ENCODE assay signal across 9 cellular contexts in the genomic region with DNA sequence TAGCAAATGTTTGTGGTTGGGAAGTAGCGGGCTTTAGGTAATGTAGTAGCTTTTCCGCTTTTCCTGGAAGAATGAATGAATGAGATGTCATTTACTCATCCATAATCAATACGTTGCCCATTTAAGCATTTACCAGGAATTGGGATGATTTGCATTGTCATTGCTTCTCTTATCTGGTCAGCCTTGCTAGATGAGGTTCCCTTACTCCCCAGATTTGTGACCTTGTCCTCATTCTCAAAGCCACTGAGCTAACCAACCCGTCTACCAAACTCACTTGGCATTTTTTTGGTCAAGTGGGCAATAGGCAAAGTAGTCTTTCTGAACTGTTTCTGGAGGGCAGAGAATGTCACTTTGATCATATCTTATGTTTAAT. TPM values are rescaled to one million over a fixed set of nuclear protein-coding genes. Genes with fewer than 3 reads are reported as not detected.
A peak's percentile ranks its signal among the peaks of the same experiment; 100 is the strongest.
DNase-seq lines count a peak whose midpoint lies in the region; ATAC-seq, FAIRE-seq and TF ChIP-seq lines count a peak whose summit lies in the region.
"Had no signal": no experiment of that assay in that cellular context is flagged by ENCODE, and none has a peak within 500 bp of the region (broad histone marks: within the 10 kb centered on the region; RNA-seq: fewer than 3 reads in every experiment).

No MANE protein-coding gene starts in this region.

- FAIRE-seq in bronchial epithelial cell (lab: Jason Lieb, UNC) (no peak), urothelium cell line (lab: Jason Lieb, UNC) (no peak)
- FAIRE-seq: islet of Langerhans had no signal

- H3K27me3 ChIP-seq in HUES48 (ENCODE audit: control insufficient read depth, insufficient read depth, low read length) = peaks cover 9% of the 10 kb centered on the region; the same call in 1 of the 2 replicates
- H3K27me3 ChIP-seq in bronchial epithelial cell (ENCODE audit: control insufficient read depth, insufficient read depth, low read length) = no peaks in the 10 kb centered on the region
- H3K27me3 ChIP-seq in mucosa of rectum (ENCODE audit: control insufficient read depth in 2 of 2, insufficient read depth in 2 of 2, low read length in 2 of 2) = no peaks in the 10 kb centered on the region

- no peaks in the 10 kb centered on the region for H3K36me3 ChIP-seq in HUES48 (ENCODE audit: control insufficient read depth, insufficient read depth, low read length)
- H3K36me3 ChIP-seq in bronchial epithelial cell (ENCODE audit: control insufficient read depth, insufficient read depth, low read length) = no peaks in the 10 kb centered on the region
- H3K36me3 ChIP-seq in mucosa of rectum (ENCODE audit: control insufficient read depth in 2 of 2, insufficient read depth in 2 of 2, low read length in 2 of 2) = peaks cover 0 to 2% of the 10 kb centered on the region in 2 donors

- H3K9ac ChIP-seq in HUES48 (ENCODE audit: low read depth, low read length) (peak overlapping the region; percentile 72), mucosa of rectum (ENCODE audit: low read depth in 1 of 2, low read length in 2 of 2) (peak overlapping the region; percentile 63 to 81)

- TF ChIP-seq CTCF in AG09309 (IDR thresholded peaks at IDR 0.05; ENCODE audit: control insufficient read depth, insufficient read depth, low read depth, low read length, missing control alignments) = no peak
- TF ChIP-seq CTCF in bronchial epithelial cell (IDR thresholded peaks at IDR 0.05; ENCODE audit: insufficient read depth, low read length, severe bottlenecking) = no peak

- peak overlapping the region; percentile 43 for H3K27ac ChIP-seq in HUES48 (ENCODE audit: low read depth, low read length)
- H3K27ac ChIP-seq in mucosa of rectum (ENCODE audit: low read depth in 2 of 2, low read length in 2 of 2) = peak overlapping the region in 1 of 2 donors; percentile 61

- H3K4me3 ChIP-seq in AG09309 (ENCODE audit: control insufficient read depth, low read depth, low read length) (peak overlapping the region; percentile 61), HUES48 (ENCODE audit: low read depth, low read length) (peak overlapping the region; percentile 75), bronchial epithelial cell (ENCODE audit: low read depth, low read length) (peak overlapping the region; percentile 65), mucosa of rectum (ENCODE audit: low read length in 2 of 2) (peak overlapping the region; percentile 72 to 75)

- ATAC-seq in GM19467 (IDR thresholded peaks at IDR 0.05; ENCODE audit: unreplicated experiment) (no peak), GM21619 (IDR thresholded peaks at IDR 0.05; ENCODE audit: unreplicated experiment) (no peak), HG02763 (IDR thresholded peaks at IDR 0.05; ENCODE audit: unreplicated experiment) (no peak)

- H3K9me3 ChIP-seq in HUES48 (ENCODE audit: control insufficient read depth, insufficient read depth, low read length) (peaks cover 13% of the 10 kb centered on the region), mucosa of rectum (ENCODE audit: control insufficient read depth in 2 of 2, low read length in 2 of 2) (no peaks in the 10 kb centered on the region)

- DNase-seq in AG09309 (ENCODE audit: low read depth) = no peak
- no peak for DNase-seq in bronchial epithelial cell (ENCODE audit: low read depth)
- DNase-seq in urothelium cell line (ENCODE audit: low spot score) = no peak

- H3K4me1 ChIP-seq in HUES48 (ENCODE audit: control insufficient read depth, insufficient read depth, low read length) (peaks cover 13% of the 10 kb centered on the region; the same call in 1 of the 2 replicates), mucosa of rectum (ENCODE audit: control insufficient read depth in 2 of 2, insufficient read depth in 2 of 2, low read length in 2 of 2) (peaks cover 19 to 22% of the 10 kb centered on the region in 2 donors)

RNA-seq across cellular contexts. Expression of gene GALNT1, which starts 0.8 kb away (rescaled TPM):
- total RNA-seq in bronchial epithelial cell = 77.4 and 81.7 TPM in 2 replicates
